Comparison of ENCODE assay signal across 16 cellular contexts in genomic region chr7:133804127-133804526, GRCh38.
"Had no signal": no experiment of that assay in that cellular context is flagged by ENCODE, and none has a peak within 500 bp of the region (broad histone marks: within the 10 kb centered on the region; RNA-seq: fewer than 3 reads in every experiment).

No MANE protein-coding gene starts in this region.

- DNase-seq: activated CD4-positive, alpha-beta T cell treated with anti-CD3 and anti-CD28 coated beads, Interleukin-2, amount 50 U/mL, for 1 hour; activated CD4-positive, CD25-positive, alpha-beta regulatory T cell; activated effector memory CD4-positive, alpha-beta T cell treated with Interleukin-2 at 50 U/mL for 16 hours; activated T-cell treated with anti-CD3 and anti-CD28 coated beads for 4 hours; adrenal gland; dermis blood vessel endothelial cell; gastrocnemius medialis; heart left ventricle; mesendoderm; occipital lobe; stimulated activated CD4-positive, alpha-beta T cell treated with anti-CD3 and anti-CD28 coated beads, Interleukin-4, amount 100 ng/mL, for 24 hours; stimulated activated naive CD4-positive, alpha-beta T cell treated with Interleukin-2 at 50 U/mL for 16 hours; substantia nigra; uterus had no signal

- H3K36me3 ChIP-seq: adrenal gland, gastrocnemius medialis, heart left ventricle, tibial nerve, uterus had no signal

- H3K27ac ChIP-seq: adrenal gland, epithelial cell of prostate, gastrocnemius medialis, heart left ventricle, tibial nerve, uterus had no signal

- H3K9me3 ChIP-seq: adrenal gland, gastrocnemius medialis, heart left ventricle, tibial nerve, uterus had no signal

- ATAC-seq: gastrocnemius medialis, heart left ventricle had no signal

- H3K4me1 ChIP-seq: adrenal gland, gastrocnemius medialis, tibial nerve, uterus had no signal

- H3K4me3 ChIP-seq: adrenal gland, gastrocnemius medialis, heart left ventricle, tibial nerve, uterus had no signal

- H3K27me3 ChIP-seq: adrenal gland, gastrocnemius medialis, heart left ventricle, uterus had no signal
